8 cellular contexts compared by ENCODE assay signal in genomic region chr19:42301646-42302204, GRCh38. TPM values are rescaled to one million over a fixed set of nuclear protein-coding genes. Genes with fewer than 3 reads are reported as not detected.
DNase-seq lines count a peak whose midpoint lies in the region; ATAC-seq and TF ChIP-seq lines count a peak whose summit lies in the region.

A gene with protein sequence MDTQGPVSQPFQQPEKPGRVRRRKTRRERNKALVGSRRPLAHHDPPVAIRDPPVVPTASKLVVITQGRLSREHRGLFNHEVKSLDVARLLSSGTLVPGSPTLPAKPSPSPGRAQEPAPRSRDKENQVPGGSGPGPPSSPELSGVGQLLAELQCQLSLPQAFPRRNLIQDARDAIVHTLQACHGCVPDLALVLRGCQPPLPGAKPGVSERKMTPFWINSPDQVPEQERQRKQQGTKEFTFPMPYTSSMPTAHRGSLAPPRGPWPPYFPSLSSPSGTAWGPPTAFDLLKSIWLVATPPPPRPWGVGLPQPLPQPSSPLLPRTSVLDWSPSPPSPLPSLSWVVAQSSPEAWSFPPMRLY (plus strand): TSS chr19:42302132. CDS start chr19:42309585, 7,453 bp downstream.

- no peaks in the 10 kb centered on the region for H3K9me3 ChIP-seq in Peyer's patch
- H3K9me3 ChIP-seq in endodermal cell (ENCODE audit: control insufficient read depth, low read length): no peaks in the 10 kb centered on the region

- ATAC-seq in GM19351 (IDR thresholded peaks at IDR 0.05; ENCODE audit: unreplicated experiment): peak; percentile 15
- peak; percentile 16 to 22 for ATAC-seq in natural killer cell treated with Interleukin-12 subunit alpha and Interleukin-12 subunit beta and Interleukin-15 and Interleukin-18, amount 100 ng/mL, for 72 hours
- no peak for ATAC-seq in GM21526 (IDR thresholded peaks at IDR 0.05; ENCODE audit: low FRiP score, unreplicated experiment)
- no peak for ATAC-seq in HG03442 (IDR thresholded peaks at IDR 0.05; ENCODE audit: unreplicated experiment)

- peak within 1 kb of the TSS; percentile 87 for H3K4me3 Mint-ChIP-seq in endodermal cell
- peak within 1 kb of the TSS; percentile 86 for H3K4me3 Mint-ChIP-seq in natural killer cell treated with Interleukin-12 subunit alpha and Interleukin-12 subunit beta and Interleukin-15 and Interleukin-18, amount 100 ng/mL, for 72 hours

- peaks cover 9% of the 10 kb centered on the region for H3K36me3 Mint-ChIP-seq in endodermal cell (ENCODE audit: low read depth)
- no peaks in the 10 kb centered on the region for H3K36me3 Mint-ChIP-seq in natural killer cell treated with Interleukin-12 subunit alpha and Interleukin-12 subunit beta and Interleukin-15 and Interleukin-18, amount 100 ng/mL, for 72 hours

- peaks cover 0 to 3% (median 0%) of the 10 kb centered on the region in 3 donors for H3K36me3 ChIP-seq in Peyer's patch
- peaks cover 17% of the 10 kb centered on the region for H3K36me3 ChIP-seq in endodermal cell (ENCODE audit: control insufficient read depth, insufficient read depth, low read length)

- H3K4me1 Mint-ChIP-seq in endodermal cell: peaks cover 13% of the 10 kb centered on the region
- H3K4me1 Mint-ChIP-seq in natural killer cell treated with Interleukin-12 subunit alpha and Interleukin-12 subunit beta and Interleukin-15 and Interleukin-18, amount 100 ng/mL, for 72 hours (ENCODE audit: low read depth in 2 of 2): peaks cover 19 to 22% of the 10 kb centered on the region in 2 donors

- TF ChIP-seq CTCF in AG10803 (conservative IDR thresholded peaks at IDR 0.05; ENCODE audit: low read length) (no peak), Peyer's patch (IDR thresholded peaks at IDR 0.05) (no peak), endodermal cell (conservative IDR thresholded peaks at IDR 0.05) (no peak)

- H3K9me3 Mint-ChIP-seq in endodermal cell: no peaks in the 10 kb centered on the region
- H3K9me3 Mint-ChIP-seq in natural killer cell treated with Interleukin-12 subunit alpha and Interleukin-12 subunit beta and Interleukin-15 and Interleukin-18, amount 100 ng/mL, for 72 hours: no peaks in the 10 kb centered on the region

- peak within 1 kb of the TSS; percentile 86 for H3K27ac Mint-ChIP-seq in endodermal cell
- peak within 1 kb of the TSS; percentile 39 to 54 for H3K27ac Mint-ChIP-seq in natural killer cell treated with Interleukin-12 subunit alpha and Interleukin-12 subunit beta and Interleukin-15 and Interleukin-18, amount 100 ng/mL, for 72 hours

- H3K4me3 ChIP-seq in AG10803 (ENCODE audit: low read length): peak within 1 kb of the TSS; percentile 76
- peak within 1 kb of the TSS; percentile 53 to 70 (median 56) for H3K4me3 ChIP-seq in Peyer's patch
- peak within 1 kb of the TSS; percentile 93 for H3K4me3 ChIP-seq in endodermal cell (ENCODE audit: low read length)

- H3K27me3 ChIP-seq in Peyer's patch: no peaks in the 10 kb centered on the region
- H3K27me3 ChIP-seq in endodermal cell (ENCODE audit: control insufficient read depth, insufficient read depth, low read length, poor library complexity, severe bottlenecking): no peaks in the 10 kb centered on the region

- 7 to 12% methylated on average over 16 to 21 of the region's 21 CpGs for WGBS in endodermal cell (ENCODE audit: insufficient coverage in 1 of 2, insufficient read length in 1 of 2), 2 experiments

- peak within 1 kb of the TSS; percentile 76 for H3K9ac ChIP-seq in endodermal cell (ENCODE audit: extremely low read depth, low read length, poor library complexity, severe bottlenecking)

- no peak for TF ChIP-seq POLR2A in Peyer's patch (IDR thresholded peaks at IDR 0.05)

- H3K4me1 ChIP-seq in Peyer's patch: peaks cover 0 to 14% (median 0%) of the 10 kb centered on the region in 4 donors
- H3K4me1 ChIP-seq in endodermal cell (ENCODE audit: control insufficient read depth, insufficient read depth, low read length): no peaks in the 10 kb centered on the region

- no peaks in the 10 kb centered on the region for H3K27me3 Mint-ChIP-seq in endodermal cell (ENCODE audit: insufficient read depth)
- peaks cover 0 to 2% of the 10 kb centered on the region in 2 donors for H3K27me3 Mint-ChIP-seq in natural killer cell treated with Interleukin-12 subunit alpha and Interleukin-12 subunit beta and Interleukin-15 and Interleukin-18, amount 100 ng/mL, for 72 hours

- H3K27ac ChIP-seq in Peyer's patch (peak within 1 kb of the TSS; percentile 47 to 68 (median 52)), endodermal cell (ENCODE audit: low read depth, low read length) (peak within 1 kb of the TSS; percentile 81)

- DNase-seq in AG10803 (ENCODE audit: low read depth) (no peak), Peyer's patch (peak in 1 of 3 donors; percentile 39), endodermal cell (no peak), superior temporal gyrus (ENCODE audit: extremely low spot score) (no peak)
- peak; percentile 57 for DNase-seq in natural killer cell treated with Interleukin-12 subunit alpha and Interleukin-12 subunit beta and Interleukin-15 and Interleukin-18, amount 100 ng/mL, for 72 hours (ENCODE audit: low spot score)

RNA-seq across cellular contexts. Expression of the gene that starts here (rescaled TPM):
- total RNA-seq in Peyer's patch (1 to 10 TPM in 2 of 4 donors, not detected in 2; 1.1 TPM), endodermal cell (1 to 10 TPM; 1.4 to 2.7 TPM)
- 1.9 TPM for polyA plus RNA-seq in endodermal cell (2013, experiment 1 of 2)
- 2.4 TPM for polyA plus RNA-seq in endodermal cell (2013, experiment 2 of 2)
- 1 to 10 TPM in 1 of 2 donors, under 1 TPM in 1; 0.64 to 1.0 TPM for total RNA-seq in natural killer cell treated with Interleukin-12 subunit alpha and Interleukin-12 subunit beta and Interleukin-15 and Interleukin-18, amount 100 ng/mL, for 72 hours

Comparison
In these comparisons a context has a peak if more than half of its experiments do, and no peak if none do; other contexts are left out.
1. ATAC-seq: peak in GM19351 (single experiment) and natural killer cell treated with Interleukin-12 subunit alpha and Interleukin-12 subunit beta and Interleukin-15 and Interleukin-18, amount 100 ng/mL, for 72 hours (2 of 2); none in GM21526 (single experiment) and HG03442 (single experiment).
2. Peak in every context shown above with its lines, with median percentiles within 50 percentile points of each other: H3K4me3 ChIP-seq.